ENCODE assay signal across 10 cellular contexts in genomic region chr2:12722445-12723316, GRCh38. TPM values are rescaled to one million over a fixed set of nuclear protein-coding genes. Genes with fewer than 3 reads are reported as not detected.
DNase-seq lines count a peak whose midpoint lies in the region; ATAC-seq and TF ChIP-seq lines count a peak whose summit lies in the region.
"Had no signal": no experiment of that assay in that cellular context is flagged by ENCODE, and none has a peak within 500 bp of the region (broad histone marks: within the 10 kb centered on the region; RNA-seq: fewer than 3 reads in every experiment).

No MANE protein-coding gene starts in this region.

- H3K27ac ChIP-seq in SK-N-SH (ENCODE audit: low read depth in 2 of 2, low read length in 1 of 2) (no peak overlapping the region; a peak in 2 of 4 replicates), right cardiac atrium (ENCODE audit: low read length) (no peak overlapping the region), testis (peak overlapping the region; percentile 87 to 96), mesenchymal stem cell (ENCODE audit: low read length, poor library complexity, severe bottlenecking) (no peak overlapping the region), substantia nigra (ENCODE audit: low read depth, low read length, poor library complexity, severe bottlenecking) (no peak overlapping the region)

- H3K23ac ChIP-seq in mesenchymal stem cell (ENCODE audit: low read length in 2 of 2), result no peak overlapping the region

- H3K4me3 ChIP-seq in SK-N-SH (ENCODE audit: low read depth in 2 of 2, low read length in 1 of 2) (peak overlapping the region in 1 of 2 experiments; percentile 93; a peak in 2 of 4 replicates), right cardiac atrium (ENCODE audit: low read length) (peak overlapping the region; percentile 85), testis (peak overlapping the region; percentile 85 to 95), mesenchymal stem cell (ENCODE audit: insufficient read depth in 1 of 2, low read depth in 1 of 2, low read length in 2 of 2) (peak overlapping the region in 1 of 2 experiments; percentile 34)

- H3K79me1 ChIP-seq in mesenchymal stem cell (replicated peaks; ENCODE audit: low read length, poor library complexity, severe bottlenecking), result peaks cover 26% of the 10 kb centered on the region

- no peak overlapping the region for H2BK15ac ChIP-seq in mesenchymal stem cell (ENCODE audit: low read depth, poor library complexity, severe bottlenecking)

- H3K4me1 Mint-ChIP-seq in activated naive CD8-positive, alpha-beta T cell (ENCODE audit: low read depth), result peaks cover 84% of the 10 kb centered on the region
- H3K4me1 Mint-ChIP-seq in activated naive CD8-positive, alpha-beta T cell treated with anti-CD3 and anti-CD28 coated beads, Interleukin-2, amount 50 U/mL, for 24 hours, result peaks cover 77% of the 10 kb centered on the region

- H3K9ac ChIP-seq in SK-N-SH (no peak overlapping the region), mesenchymal stem cell (ENCODE audit: low read length) (no peak overlapping the region)

- H3F3A ChIP-seq in SK-N-SH (replicated peaks; ENCODE audit: insufficient read depth), result peaks cover 11% of the 10 kb centered on the region

- no peak for DNase-seq in activated naive CD8-positive, alpha-beta T cell treated with anti-CD3 and anti-CD28 coated beads, Interleukin-2, amount 50 U/mL, for 24 hours
- no peak for DNase-seq in SK-N-SH
- no peak for DNase-seq in right cardiac atrium
- no peak for DNase-seq in testis
- no peak for DNase-seq in mesenchymal stem cell
- no peak for DNase-seq in substantia nigra (lab: John Stamatoyannopoulos, UW)
- DNase-seq in sciatic nerve (ENCODE audit: low spot score), result no peak
- DNase-seq: esophagus squamous epithelium had no signal

- no peak overlapping the region for H2BK120ac ChIP-seq in mesenchymal stem cell (ENCODE audit: low read depth, low read length)

- H3K9me2 ChIP-seq in SK-N-SH, result no peaks in the 10 kb centered on the region

- H2AFZ ChIP-seq in SK-N-SH (ENCODE audit: low read depth), result no peak overlapping the region
- no peak overlapping the region for H2AFZ ChIP-seq in mesenchymal stem cell (ENCODE audit: low read depth, low read length)

- no peaks in the 10 kb centered on the region for H3K9me3 Mint-ChIP-seq in activated naive CD8-positive, alpha-beta T cell (ENCODE audit: low read depth)
- H3K9me3 Mint-ChIP-seq in activated naive CD8-positive, alpha-beta T cell treated with anti-CD3 and anti-CD28 coated beads, Interleukin-2, amount 50 U/mL, for 24 hours, result no peaks in the 10 kb centered on the region

- no peaks in the 10 kb centered on the region for H3K27me3 ChIP-seq in SK-N-SH (ENCODE audit: insufficient read depth)
- H3K27me3 ChIP-seq in right cardiac atrium (ENCODE audit: control insufficient read depth, insufficient read depth), result no peaks in the 10 kb centered on the region
- H3K27me3 ChIP-seq in testis, result no peaks in the 10 kb centered on the region
- H3K27me3 ChIP-seq in mesenchymal stem cell (ENCODE audit: control insufficient read depth in 1 of 2, insufficient read depth in 1 of 2, low read length in 2 of 2), result no peaks in the 10 kb centered on the region

- WGBS in SK-N-SH (ENCODE audit: low lambda C conversion rate), result 85% methylated on average over 7 of the region's 7 CpGs
- 71% methylated on average over 7 of the region's 7 CpGs for WGBS in right cardiac atrium
- WGBS in testis, 2 donors, result 44% methylated on average over 7 of the region's 7 CpGs
- 97% methylated on average over 5 of the region's 7 CpGs for WGBS in mesenchymal stem cell

- intact Hi-C loops in right cardiac atrium (cut with DNase I), result loop anchor here in 3 of 4 donors (5.0 to 10.0 kb wide), 3 partner anchors 92 to 282 kb away; no protein-coding TSS in a partner anchor
- intact Hi-C loops in testis (cut with DNase I; ENCODE audit: low total_unique reads), result loop anchor here (10.0 kb wide), 2 partner anchors 212 to 282 kb away; no protein-coding TSS in a partner anchor
- intact Hi-C loops in sciatic nerve (cut with DNase I), result loop anchor here (10.0 kb wide), 1 partner anchor 212 kb away; no protein-coding TSS in a partner anchor

- peaks cover 100% of the 10 kb centered on the region for H3K79me2 ChIP-seq in SK-N-SH (ENCODE audit: insufficient read depth)

- H3K36me3 Mint-ChIP-seq in activated naive CD8-positive, alpha-beta T cell, result peaks cover 10% of the 10 kb centered on the region
- peaks cover 10% of the 10 kb centered on the region for H3K36me3 Mint-ChIP-seq in activated naive CD8-positive, alpha-beta T cell treated with anti-CD3 and anti-CD28 coated beads, Interleukin-2, amount 50 U/mL, for 24 hours (ENCODE audit: low read depth)

- H3K36me3 ChIP-seq in SK-N-SH (replicated peaks in 1 of 2; ENCODE audit: control insufficient read depth in 1 of 2, insufficient read depth in 2 of 2, low read length in 1 of 2) (peaks cover 43 to 57% of the 10 kb centered on the region in 2 experiments), testis (ENCODE audit: low read depth, missing control alignments) (no peaks in the 10 kb centered on the region), mesenchymal stem cell (ENCODE audit: control insufficient read depth in 1 of 2, insufficient read depth in 2 of 2, low read depth in 1 of 2, low read length in 2 of 2) (peaks cover 7 to 49% of the 10 kb centered on the region in 2 experiments)

- H3K4ac ChIP-seq in mesenchymal stem cell (ENCODE audit: low read depth in 1 of 2, low read length in 2 of 2), result no peak overlapping the region

- CTCF ChIA-PET in SK-N-SH (lab: Yijun Ruan, JAX), result interaction anchor here (0.9 to 5.7 kb wide), 10 partner anchors 10 to 307 kb away, joined by 3 to 97 read pairs (median 4); no protein-coding TSS in a partner anchor

- no peak for TF ChIP-seq EP300 in SK-N-SH (IDR thresholded peaks at IDR 0.05; ENCODE audit: borderline replicate concordance in 1 of 2, low read depth in 1 of 2, low read length in 1 of 2)

- TF ChIP-seq RAD21 in SK-N-SH (IDR thresholded peaks at IDR 0.05; ENCODE audit: low read length), result no peak

- H2AK5ac ChIP-seq in mesenchymal stem cell (ENCODE audit: low read length, severe bottlenecking), result no peak overlapping the region

- POLR2A ChIA-PET in SK-N-SH (lab: Yijun Ruan, JAX), result interaction anchor here (0.6 kb wide), 1 partner anchor 277 kb away, joined by 3 read pairs; no protein-coding TSS in a partner anchor

- H4K91ac ChIP-seq in mesenchymal stem cell (ENCODE audit: low read length), result no peak overlapping the region

- no peaks in the 10 kb centered on the region for H3K27me3 Mint-ChIP-seq in activated naive CD8-positive, alpha-beta T cell
- H3K27me3 Mint-ChIP-seq in activated naive CD8-positive, alpha-beta T cell treated with anti-CD3 and anti-CD28 coated beads, Interleukin-2, amount 50 U/mL, for 24 hours, result peaks cover 2% of the 10 kb centered on the region

- H3K9me3 ChIP-seq in SK-N-SH (no peaks in the 10 kb centered on the region), right cardiac atrium (ENCODE audit: control insufficient read depth, low read length) (no peaks in the 10 kb centered on the region), testis (no peaks in the 10 kb centered on the region), mesenchymal stem cell (ENCODE audit: control insufficient read depth, low read length) (no peaks in the 10 kb centered on the region)
- H3K9me3 ChIP-seq: esophagus squamous epithelium had no signal

- H3K4me1 ChIP-seq in SK-N-SH (ENCODE audit: control insufficient read depth in 1 of 2, insufficient read depth in 2 of 2, low read depth in 1 of 2, low read length in 1 of 2), result peaks cover 25 to 55% of the 10 kb centered on the region in 2 experiments; a peak in 3 of 4 replicates
- peaks cover 21% of the 10 kb centered on the region for H3K4me1 ChIP-seq in right cardiac atrium (ENCODE audit: control insufficient read depth, insufficient read depth, low read length)
- peaks cover 38% of the 10 kb centered on the region for H3K4me1 ChIP-seq in testis
- peaks cover 21% of the 10 kb centered on the region for H3K4me1 ChIP-seq in mesenchymal stem cell (ENCODE audit: control insufficient read depth, insufficient read depth, low read depth, low read length)

- ATAC-seq in activated naive CD8-positive, alpha-beta T cell treated with anti-CD3 and anti-CD28 coated beads, Interleukin-2, amount 50 U/mL, for 24 hours, result no peak
- ATAC-seq in right cardiac atrium, result no peak
- no peak for ATAC-seq in sciatic nerve
- ATAC-seq: Panc1 had no signal

- no peak overlapping the region for H4K8ac ChIP-seq in mesenchymal stem cell (ENCODE audit: low read length)

- H3K18ac ChIP-seq in mesenchymal stem cell (ENCODE audit: low read depth in 1 of 2, low read length in 2 of 2), result no peak overlapping the region

- H3K14ac ChIP-seq in mesenchymal stem cell (ENCODE audit: low read length in 2 of 2), result no peak overlapping the region

- H3K4me2 ChIP-seq in SK-N-SH (peak overlapping the region; percentile 83), mesenchymal stem cell (ENCODE audit: low read length, poor library complexity, severe bottlenecking) (no peak overlapping the region)

- H3K27ac Mint-ChIP-seq in activated naive CD8-positive, alpha-beta T cell, result no peak overlapping the region
- no peak overlapping the region for H3K27ac Mint-ChIP-seq in activated naive CD8-positive, alpha-beta T cell treated with anti-CD3 and anti-CD28 coated beads, Interleukin-2, amount 50 U/mL, for 24 hours

- no peak overlapping the region for H2BK12ac ChIP-seq in mesenchymal stem cell (ENCODE audit: low read length in 2 of 2)

- no peak for TF ChIP-seq POLR2A in testis (IDR thresholded peaks at IDR 0.05)

- TF ChIP-seq CTCF in SK-N-SH (IDR thresholded peaks at IDR 0.05), result peak; percentile 34
- peak; percentile 8 to 42 (median 28) for TF ChIP-seq CTCF in testis (IDR thresholded peaks at IDR 0.05)

- no peak overlapping the region for H2BK5ac ChIP-seq in mesenchymal stem cell (ENCODE audit: low read depth, low read length, poor library complexity, severe bottlenecking)

- peak overlapping the region; percentile 14 for H3K4me3 Mint-ChIP-seq in activated naive CD8-positive, alpha-beta T cell
- H3K4me3 Mint-ChIP-seq in activated naive CD8-positive, alpha-beta T cell treated with anti-CD3 and anti-CD28 coated beads, Interleukin-2, amount 50 U/mL, for 24 hours, result no peak overlapping the region

- H4K20me1 ChIP-seq in SK-N-SH (ENCODE audit: insufficient read depth), result peaks cover 86% of the 10 kb centered on the region

TF ChIP-seq in SK-N-SH, 30 proteins besides CTCF, POLR2A, EP300 and RAD21 (continues in another document):
- no peak for TF ChIP-seq GATA2 (CRISPR knock-in tag; IDR thresholded peaks at IDR 0.05)
- TF ChIP-seq FOXJ3 (CRISPR knock-in tag; IDR thresholded peaks at IDR 0.05), result no peak
- no peak for TF ChIP-seq TAF1 (IDR thresholded peaks at IDR 0.05; ENCODE audit: borderline replicate concordance, low read depth, low read length)
- no peak for TF ChIP-seq EZH2phosphoT487 (IDR thresholded peaks at IDR 0.05; ENCODE audit: borderline replicate concordance, low read depth)

RNA-seq across cellular contexts. Expression of gene TRIB2, which starts 5.9 kb away (rescaled TPM):
- 21.0 and 27.5 TPM in 2 replicates for polyA plus RNA-seq in SK-N-SH (2012; rRNA removed)
- 23.5 and 23.8 TPM in 2 replicates for polyA plus RNA-seq in SK-N-SH (2012; cell fraction: cytosol; rRNA removed)
- 56.4 and 71.7 TPM in 2 replicates for polyA plus RNA-seq in SK-N-SH (2012; cell fraction: nucleus; rRNA removed)
- total RNA-seq in right cardiac atrium, result 10 to 100 TPM; 24.7 to 32.2 (median 28.2) TPM
- 25.3 TPM for polyA plus RNA-seq in right cardiac atrium
- total RNA-seq in testis, result 100 to 1,000 TPM; 189 to 190 TPM
- polyA plus RNA-seq in testis (ENCODE audit: insufficient read depth, low read depth, low replicate concordance), result 54.9 TPM
- 70.1 TPM for polyA plus RNA-seq in mesenchymal stem cell (2013, experiment 1 of 2)
- 68.9 TPM for polyA plus RNA-seq in mesenchymal stem cell (2013, experiment 2 of 2)
- 184 TPM for total RNA-seq in sciatic nerve

Comparison
In these comparisons a context has a peak if more than half of its experiments do, and no peak if none do; other contexts are left out.
1. H3K27ac ChIP-seq: peak in testis (2 of 2); none in SK-N-SH (0 of 2), right cardiac atrium (single experiment), mesenchymal stem cell (single experiment) and substantia nigra (single experiment).